In the genomic region with DNA sequence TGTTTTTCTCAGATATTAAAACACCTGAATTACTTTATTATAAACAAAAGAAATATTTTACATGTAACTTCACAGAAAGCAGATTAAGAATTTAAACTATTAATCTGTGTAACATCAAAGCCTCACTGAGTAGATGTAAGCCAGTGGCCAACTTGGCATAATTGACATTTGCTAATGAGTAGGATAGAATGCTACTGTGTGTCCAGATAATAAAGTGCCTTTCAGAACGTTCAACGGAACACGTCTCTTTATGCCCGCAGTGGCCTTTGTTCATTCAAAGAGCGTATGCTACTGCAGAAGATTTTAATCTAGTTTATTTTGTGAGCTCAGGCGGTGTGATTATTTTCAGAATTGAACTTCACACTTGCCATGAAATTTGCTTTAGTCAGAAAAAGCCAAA, we compare ENCODE assay signal across 22 cellular contexts.
DNase-seq lines count a peak whose midpoint lies in the region; ATAC-seq, FAIRE-seq and TF ChIP-seq lines count a peak whose summit lies in the region.
"Had no signal": no experiment of that assay in that cellular context is flagged by ENCODE, and none has a peak within 500 bp of the region (broad histone marks: within the 10 kb centered on the region; RNA-seq: fewer than 3 reads in every experiment).

No MANE protein-coding gene starts in this region.

- H3K9ac ChIP-seq in endodermal cell (ENCODE audit: extremely low read depth, low read length, poor library complexity, severe bottlenecking), result no peak overlapping the region

- no peaks in the 10 kb centered on the region for H3K9me3 Mint-ChIP-seq in endodermal cell
- H3K9me3 Mint-ChIP-seq in effector memory CD8-positive, alpha-beta T cell, result peaks cover 5% of the 10 kb centered on the region in 2 donors

- DNase-seq in Ammon's horn (ENCODE audit: low spot score) (peak; percentile 47), endodermal cell (no peak), inferior parietal cortex (ENCODE audit: extremely low spot score) (peak; percentile 9), pons (ENCODE audit: low spot score) (peak; percentile 89), HCEC 1CT (no peak), GM12891 (ENCODE audit: insufficient read length, low spot score) (no peak), Kasumi-1 (lab: John Stamatoyannopoulos, UW) (no peak)
- no peak for DNase-seq in effector memory CD8-positive, alpha-beta T cell
- DNase-seq: BE2C; C1 segment of cervical spinal cord; Caco-2; CD4-positive, CD25-positive, alpha-beta regulatory T cell; CD8-positive, alpha-beta memory T cell; HFFc6; IMR-90 had no signal

- peak overlapping the region; percentile 69 for H3K27ac ChIP-seq in endodermal cell (ENCODE audit: low read depth, low read length)

- no peak for TF ChIP-seq POLR2A in GM12891 (IDR thresholded peaks at IDR 0.05; ENCODE audit: low read depth, low read length)

- no peaks in the 10 kb centered on the region for H3K4me1 Mint-ChIP-seq in endodermal cell
- H3K4me1 Mint-ChIP-seq in effector memory CD8-positive, alpha-beta T cell (ENCODE audit: low read depth in 2 of 2), result no peaks in the 10 kb centered on the region
- H3K4me1 Mint-ChIP-seq: CD4-positive, CD25-positive, alpha-beta regulatory T cell; CD8-positive, alpha-beta memory T cell had no signal

- no peak for TF ChIP-seq CTCF in endodermal cell (conservative IDR thresholded peaks at IDR 0.05)

- no peaks in the 10 kb centered on the region for H3K27me3 ChIP-seq in endodermal cell (ENCODE audit: control insufficient read depth, insufficient read depth, low read length, poor library complexity, severe bottlenecking)
- H3K27me3 ChIP-seq: BE2C had no signal

- no peak for ATAC-seq in effector memory CD8-positive, alpha-beta T cell (replicated peaks)
- ATAC-seq: HCT116, K562 had no signal

- WGBS in endodermal cell (ENCODE audit: insufficient coverage in 1 of 2, insufficient read length in 1 of 2), 2 experiments, result 71 to 89% methylated on average over 3 to 6 of the region's 6 CpGs

- no peak for FAIRE-seq in GM12891 (lab: Jason Lieb, UNC)
- FAIRE-seq: D721Med, G401.6, GM12892, H1, HTR-8/SVneo, K562 had no signal

- no peaks in the 10 kb centered on the region for H3K4me1 ChIP-seq in endodermal cell (ENCODE audit: control insufficient read depth, insufficient read depth, low read length)
- H3K4me1 ChIP-seq: BE2C, Caco-2 had no signal

- H3K36me3 Mint-ChIP-seq in endodermal cell (ENCODE audit: low read depth), result no peaks in the 10 kb centered on the region
- no peaks in the 10 kb centered on the region for H3K36me3 Mint-ChIP-seq in effector memory CD8-positive, alpha-beta T cell (ENCODE audit: insufficient read depth)
- H3K36me3 Mint-ChIP-seq: CD4-positive, CD25-positive, alpha-beta regulatory T cell; CD8-positive, alpha-beta memory T cell had no signal

- no peak overlapping the region for H3K27ac Mint-ChIP-seq in endodermal cell
- no peak overlapping the region for H3K27ac Mint-ChIP-seq in effector memory CD8-positive, alpha-beta T cell
- H3K27ac Mint-ChIP-seq: CD4-positive, CD25-positive, alpha-beta regulatory T cell; CD8-positive, alpha-beta memory T cell; HFFc6 had no signal

- no peak overlapping the region for H3K4me3 Mint-ChIP-seq in endodermal cell
- no peak overlapping the region for H3K4me3 Mint-ChIP-seq in effector memory CD8-positive, alpha-beta T cell
- H3K4me3 Mint-ChIP-seq: CD4-positive, CD25-positive, alpha-beta regulatory T cell; CD8-positive, alpha-beta memory T cell; HFFc6 had no signal

- H3K4me3 ChIP-seq in endodermal cell (ENCODE audit: low read length), result no peak overlapping the region
- H3K4me3 ChIP-seq: K562 had no signal

- H3K27me3 Mint-ChIP-seq in endodermal cell (ENCODE audit: insufficient read depth), result no peaks in the 10 kb centered on the region
- no peaks in the 10 kb centered on the region for H3K27me3 Mint-ChIP-seq in effector memory CD8-positive, alpha-beta T cell
- H3K27me3 Mint-ChIP-seq: CD4-positive, CD25-positive, alpha-beta regulatory T cell; CD8-positive, alpha-beta memory T cell had no signal

- no peaks in the 10 kb centered on the region for H3K9me3 ChIP-seq in endodermal cell (ENCODE audit: control insufficient read depth, low read length)
- H3K9me3 ChIP-seq: BE2C, Caco-2 had no signal

- H3K36me3 ChIP-seq in endodermal cell (ENCODE audit: control insufficient read depth, insufficient read depth, low read length), result no peaks in the 10 kb centered on the region
- H3K36me3 ChIP-seq: BE2C had no signal

TF ChIP-seq in GM12891, 5 proteins besides CTCF, POLR2A, EP300 and RAD21:
- TF ChIP-seq TAF1 (IDR thresholded peaks at IDR 0.05; ENCODE audit: low read depth, low read length), result no peak
- TF ChIP-seq POU2F2 (IDR thresholded peaks at IDR 0.05; ENCODE audit: low read depth, low read length), result no peak

Comparison
In these comparisons a context has a peak if more than half of its experiments do, and no peak if none do; other contexts are left out.
1. DNase-seq: peak in Ammon's horn (single experiment), inferior parietal cortex (single experiment) and pons (single experiment); none in endodermal cell (single experiment), effector memory CD8-positive, alpha-beta T cell (0 of 3), HCEC 1CT (single experiment), GM12891 (single experiment) and Kasumi-1 (0 of 2).